In the genomic region with DNA sequence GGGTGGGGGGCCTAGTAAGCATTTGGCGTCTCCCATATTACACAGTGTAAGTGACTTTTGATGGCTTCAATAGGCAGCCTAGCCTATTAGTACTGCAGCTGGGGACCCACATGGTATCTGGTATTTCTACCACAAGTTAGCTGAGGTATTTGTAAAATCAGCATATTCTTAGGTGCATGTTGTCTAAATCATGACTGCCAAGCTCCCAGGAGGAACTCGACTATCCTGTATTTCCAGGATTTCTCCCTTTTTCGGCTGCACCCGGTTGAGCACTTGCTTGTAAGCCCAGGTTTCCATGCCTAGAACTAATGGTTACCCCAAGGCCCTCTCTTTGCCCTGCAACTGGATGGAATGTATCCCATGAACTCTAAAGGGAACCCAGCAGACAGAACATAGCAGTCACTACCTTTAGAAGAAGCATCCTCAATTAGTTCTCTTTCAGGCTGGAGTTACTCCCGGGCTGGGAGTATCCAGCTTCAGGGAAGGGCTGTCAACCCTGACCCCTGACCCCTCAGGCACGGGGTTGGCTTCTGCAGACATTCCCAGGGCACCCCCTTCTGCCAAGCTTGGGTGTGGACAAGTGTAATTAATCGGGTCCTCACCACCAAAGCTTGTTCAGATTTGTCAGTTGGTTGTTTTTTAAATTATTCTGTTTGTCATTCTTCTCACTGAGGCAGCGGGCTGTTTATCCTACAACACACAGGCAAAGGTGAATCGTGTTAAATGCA, we compare ENCODE assay signal across 19 cellular contexts.
DNase-seq lines count a peak whose midpoint lies in the region; ATAC-seq and TF ChIP-seq lines count a peak whose summit lies in the region.
"Had no signal": no experiment of that assay in that cellular context is flagged by ENCODE, and none has a peak within 500 bp of the region (broad histone marks: within the 10 kb centered on the region; RNA-seq: fewer than 3 reads in every experiment).

No MANE protein-coding gene starts in this region.

- no peak overlapping the region for H3K9ac ChIP-seq in HUES48 (ENCODE audit: low read depth, low read length)

- intact Hi-C loops in breast epithelium (cut with DNase I; ENCODE audit: low total_unique reads) (no loop called here), prostate gland (cut with DNase I) (no loop called here)

- no peak for TF ChIP-seq POLR2A in breast epithelium (IDR thresholded peaks at IDR 0.05)
- no peak for TF ChIP-seq POLR2A in prostate gland (IDR thresholded peaks at IDR 0.05)

- no peak for DNase-seq in breast epithelium (ENCODE audit: low spot score in 2 of 2)
- peak; percentile 64 for DNase-seq in islet precursor cell
- no peak for DNase-seq in prostate gland (ENCODE audit: low spot score)
- DNase-seq in MV-4-11 (lab: John Stamatoyannopoulos, UW): no peak
- no peak for DNase-seq in SIG-M5 (lab: John Stamatoyannopoulos, UW)
- DNase-seq in activated CD4-positive, alpha-beta T cell treated with anti-CD3 and anti-CD28 coated beads, Interleukin-2, amount 50 U/mL, for 1 hour: no peak
- DNase-seq: activated B cell treated with CpG ODN at 0.5 μM for 24 hours; activated T-cell treated with anti-CD3 and anti-CD28 coated beads, Interleukin-2, amount 50 U/mL, for 72 hours; DND-41; immature natural killer cell; natural killer cell; NCI-H2081 treated with DMSO at 0.1 percent for 48 hours; Right ventricle myocardium superior; T-helper 17 cell had no signal

- H3K27me3 ChIP-seq in HUES48 (ENCODE audit: control insufficient read depth, insufficient read depth, low read length) (no peaks in the 10 kb centered on the region), breast epithelium (no peaks in the 10 kb centered on the region), prostate gland (replicated peaks; ENCODE audit: insufficient read depth) (no peaks in the 10 kb centered on the region)
- H3K27me3 ChIP-seq: esophagus muscularis mucosa, tibial artery had no signal

- 46% methylated on average over 9 of the region's 9 CpGs for WGBS in prostate gland

- peak overlapping the region; percentile 17 for H3K27ac ChIP-seq in HUES48 (ENCODE audit: low read depth, low read length)
- peak overlapping the region; percentile 14 to 29 for H3K27ac ChIP-seq in breast epithelium
- peak overlapping the region; percentile 10 to 22 for H3K27ac ChIP-seq in prostate gland
- H3K27ac ChIP-seq: esophagus muscularis mucosa, lower lobe of right lung had no signal

- no peak for TF ChIP-seq CTCF in breast epithelium (IDR thresholded peaks at IDR 0.05)
- TF ChIP-seq CTCF in prostate gland (IDR thresholded peaks at IDR 0.05): no peak

- H3K9me3 ChIP-seq in HUES48 (ENCODE audit: control insufficient read depth, insufficient read depth, low read length): no peaks in the 10 kb centered on the region
- no peaks in the 10 kb centered on the region for H3K9me3 ChIP-seq in breast epithelium
- no peaks in the 10 kb centered on the region for H3K9me3 ChIP-seq in prostate gland
- H3K9me3 ChIP-seq: esophagus muscularis mucosa, lower lobe of right lung, tibial artery had no signal

- ATAC-seq in HG03159 (IDR thresholded peaks at IDR 0.05; ENCODE audit: unreplicated experiment): no peak
- ATAC-seq: activated T-cell treated with anti-CD3 and anti-CD28 coated beads, Interleukin-2, amount 50 U/mL, for 72 hours; natural killer cell; T-helper 17 cell had no signal

- H3K36me3 ChIP-seq in HUES48 (ENCODE audit: control insufficient read depth, insufficient read depth, low read length) (no peaks in the 10 kb centered on the region), breast epithelium (no peaks in the 10 kb centered on the region), prostate gland (no peaks in the 10 kb centered on the region)
- H3K36me3 ChIP-seq: esophagus muscularis mucosa, lower lobe of right lung, tibial artery had no signal

- H3K4me3 ChIP-seq in HUES48 (ENCODE audit: low read depth, low read length) (no peak overlapping the region), breast epithelium (no peak overlapping the region), prostate gland (no peak overlapping the region)
- H3K4me3 ChIP-seq: esophagus muscularis mucosa had no signal

- peaks cover 18% of the 10 kb centered on the region for H3K4me1 ChIP-seq in HUES48 (ENCODE audit: control insufficient read depth, insufficient read depth, low read length)
- no peaks in the 10 kb centered on the region for H3K4me1 ChIP-seq in breast epithelium
- peaks cover 5% of the 10 kb centered on the region for H3K4me1 ChIP-seq in prostate gland (replicated peaks)
- H3K4me1 ChIP-seq: lower lobe of right lung had no signal
